ENCODE assay signal across 17 cellular contexts in the genomic region with DNA sequence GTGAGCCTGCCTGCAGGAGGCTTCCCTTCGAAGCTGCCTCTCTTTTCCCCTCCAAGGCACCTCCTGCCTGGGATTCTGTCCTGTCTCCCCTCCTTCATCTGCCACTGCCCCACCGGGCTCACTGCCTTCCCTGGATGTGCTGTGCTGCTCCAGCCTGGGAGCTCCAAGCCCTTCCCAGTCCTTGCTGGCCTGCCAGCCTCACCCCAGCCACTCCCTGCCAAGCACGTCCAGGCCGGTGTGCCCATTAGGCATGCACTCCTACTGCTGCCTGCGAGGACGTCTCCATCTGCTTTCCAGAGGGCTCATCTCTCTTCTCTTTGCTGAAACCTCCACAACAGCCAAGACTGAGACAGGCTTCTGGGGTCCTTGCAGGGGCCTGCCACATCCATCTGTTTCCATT. TPM values are rescaled to one million over a fixed set of nuclear protein-coding genes. Genes with fewer than 3 reads are reported as not detected.
DNase-seq lines count a peak whose midpoint lies in the region; ATAC-seq, FAIRE-seq and TF ChIP-seq lines count a peak whose summit lies in the region.
"Had no signal": no experiment of that assay in that cellular context is flagged by ENCODE, and none has a peak within 500 bp of the region (broad histone marks: within the 10 kb centered on the region; RNA-seq: fewer than 3 reads in every experiment).

No MANE protein-coding gene starts in this region.

- H3K18ac ChIP-seq in IMR-90 (ENCODE audit: low read depth, low read length) = no peak overlapping the region

- H3K9me3 ChIP-seq in IMR-90 (ENCODE audit: control insufficient read depth, insufficient read depth, low read length) = no peaks in the 10 kb centered on the region
- no peaks in the 10 kb centered on the region for H3K9me3 ChIP-seq in keratinocyte (ENCODE audit: control insufficient read depth, low read depth, low read length)
- H3K9me3 ChIP-seq in suprapubic skin = no peaks in the 10 kb centered on the region
- H3K9me3 ChIP-seq: Peyer's patch had no signal

- H3K27ac ChIP-seq in IMR-90 (ENCODE audit: insufficient read depth, low read length) (no peak overlapping the region), keratinocyte (ENCODE audit: control insufficient read depth, insufficient read depth, low read length) (no peak overlapping the region), suprapubic skin (peak overlapping the region; percentile 69)
- H3K27ac ChIP-seq: Peyer's patch had no signal

- 97% methylated on average over 5 of the region's 6 CpGs; no CpG with 5 or more reads in 1 of the 2 experiments for WGBS in IMR-90 (ENCODE audit: extremely low coverage in 2 of 2, insufficient read length in 1 of 2), 2 experiments
- WGBS in suprapubic skin = 51% methylated on average over 6 of the region's 6 CpGs

- H3K9me1 ChIP-seq in IMR-90 (ENCODE audit: insufficient read depth, low read length) (no peaks in the 10 kb centered on the region), keratinocyte (ENCODE audit: control insufficient read depth, extremely low read depth, insufficient read depth, low read length) (no peaks in the 10 kb centered on the region)

- H4K91ac ChIP-seq in IMR-90 (ENCODE audit: insufficient read depth, low read depth, low read length) = no peak overlapping the region

- no peak for TF ChIP-seq CTCF in IMR-90 (conservative IDR thresholded peaks at IDR 0.05; ENCODE audit: low read depth, low read length)
- no peak for TF ChIP-seq CTCF in bronchial epithelial cell (IDR thresholded peaks at IDR 0.05; ENCODE audit: insufficient read depth, low read length, severe bottlenecking)
- no peak for TF ChIP-seq CTCF in keratinocyte (optimal IDR thresholded peaks at IDR 0.05 in 1 of 3, IDR thresholded peaks at IDR 0.05 in 1 of 3, conservative IDR thresholded peaks at IDR 0.05 in 1 of 3; ENCODE audit: extremely low read depth in 1 of 3, insufficient read depth in 2 of 3, low read length in 3 of 3)
- no peak for TF ChIP-seq CTCF in suprapubic skin (IDR thresholded peaks at IDR 0.05)

- H3K4me1 ChIP-seq in IMR-90 (ENCODE audit: control insufficient read depth, insufficient read depth, low read length) = peaks cover 5% of the 10 kb centered on the region; the same call in 1 of the 2 replicates
- H3K4me1 ChIP-seq in keratinocyte (ENCODE audit: control insufficient read depth, extremely low read depth, insufficient read depth, low read length) = peaks cover 10% of the 10 kb centered on the region
- peaks cover 32% of the 10 kb centered on the region for H3K4me1 ChIP-seq in suprapubic skin

- H3K9ac ChIP-seq in IMR-90 (ENCODE audit: low read depth, low read length) (no peak overlapping the region), keratinocyte (ENCODE audit: control insufficient read depth, extremely low read depth, insufficient read depth, low read length) (no peak overlapping the region)

- no peak overlapping the region for H4K8ac ChIP-seq in IMR-90 (ENCODE audit: low read depth in 2 of 2, low read length in 2 of 2)

- in situ Hi-C loops in IMR-90 (cut with MboI; ENCODE audit: low sequenced_read_pairs) = no loop called here

- no peak for DNase-seq in IMR-90
- DNase-seq in bronchial epithelial cell (ENCODE audit: low read depth) = peak; percentile 15
- DNase-seq in keratinocyte (ENCODE audit: low read depth, low spot score) = no peak
- no peak for DNase-seq in suprapubic skin (ENCODE audit: low spot score in 2 of 2)
- no peak for DNase-seq in EL
- DNase-seq: C1 segment of cervical spinal cord; KBM-7; NCI-H1694 treated with DMSO at 0.1 percent for 48 hours; NCI-H510A; NCI-H748 treated with DMSO at 0.1 percent for 48 hours; NK-92 treated with Interleukin-12 subunit alpha and Interleukin-12 subunit beta, amount 100 ng/mL, for 24 hours; Peyer's patch; Right ventricle myocardium superior had no signal

- H2BK20ac ChIP-seq in IMR-90 (ENCODE audit: low read depth, low read length) = no peak overlapping the region

- H3K23ac ChIP-seq in IMR-90 (ENCODE audit: low read depth, low read length) = no peak overlapping the region

- H3K36me3 ChIP-seq in IMR-90 (ENCODE audit: control insufficient read depth, insufficient read depth, low read length) (no peaks in the 10 kb centered on the region), bronchial epithelial cell (ENCODE audit: control insufficient read depth, insufficient read depth, low read length) (no peaks in the 10 kb centered on the region), keratinocyte (ENCODE audit: control insufficient read depth in 2 of 2, extremely low read depth in 1 of 2, insufficient read depth in 2 of 2, low read length in 2 of 2) (no peaks in the 10 kb centered on the region), suprapubic skin (no peaks in the 10 kb centered on the region)
- H3K36me3 ChIP-seq: Peyer's patch had no signal

- H2BK5ac ChIP-seq in IMR-90 (ENCODE audit: low read depth, low read length, poor library complexity, severe bottlenecking) = no peak overlapping the region

- CTCF ChIA-PET in IMR-90 (lab: Yijun Ruan, JAX) = no interaction called here

- no peak overlapping the region for H3K4ac ChIP-seq in IMR-90 (ENCODE audit: low read depth, low read length)

- TF ChIP-seq EP300 in suprapubic skin (IDR thresholded peaks at IDR 0.05) = no peak

- no peak overlapping the region for H2BK120ac ChIP-seq in IMR-90 (ENCODE audit: low read depth, low read length)

- H3K79me2 ChIP-seq in keratinocyte (ENCODE audit: control insufficient read depth, insufficient read depth, low read length) = no peaks in the 10 kb centered on the region

- H2AK9ac ChIP-seq in IMR-90 (replicated peaks; ENCODE audit: low read depth, low read length, poor library complexity) = no peak overlapping the region

- no peaks in the 10 kb centered on the region for H3K79me1 ChIP-seq in IMR-90 (ENCODE audit: low read depth in 1 of 2, low read length in 2 of 2)

- TF ChIP-seq RAD21 in IMR-90 (IDR thresholded peaks at IDR 0.05; ENCODE audit: low read length) = no peak

- H3K4me3 ChIP-seq in IMR-90 (ENCODE audit: insufficient read depth, low read depth, low read length) (no peak overlapping the region), bronchial epithelial cell (ENCODE audit: low read depth, low read length) (no peak overlapping the region), keratinocyte (ENCODE audit: control insufficient read depth in 2 of 3, extremely low read depth in 1 of 3, insufficient read depth in 2 of 3, low read depth in 1 of 3, low read length in 3 of 3) (no peak overlapping the region), suprapubic skin (no peak overlapping the region)
- H3K4me3 ChIP-seq: Peyer's patch had no signal

- H4K5ac ChIP-seq in IMR-90 (ENCODE audit: low read depth, low read length) = no peak overlapping the region

- dilution Hi-C loops in IMR-90 (cut with HindIII; ENCODE audit: low sequenced_read_pairs, unreplicated experiment) = no loop called here
- dilution Hi-C loops in keratinocyte (cut with MboI; ENCODE audit: extremely low pct_ligation_motif_present, low sequenced_read_pairs) = no loop called here

- intact Hi-C loops in IMR-90 (cut with micrococcal nuclease) = no loop called here

- H2BK15ac ChIP-seq in IMR-90 (ENCODE audit: low read depth, low read length) = no peak overlapping the region

- no peaks in the 10 kb centered on the region for H3K27me3 ChIP-seq in IMR-90 (ENCODE audit: control insufficient read depth, insufficient read depth, low read length)
- H3K27me3 ChIP-seq in bronchial epithelial cell (ENCODE audit: control insufficient read depth, insufficient read depth, low read length) = no peaks in the 10 kb centered on the region
- no peaks in the 10 kb centered on the region for H3K27me3 ChIP-seq in keratinocyte (ENCODE audit: control insufficient read depth, extremely low read depth, insufficient read depth, low read length)
- H3K27me3 ChIP-seq in suprapubic skin = no peaks in the 10 kb centered on the region
- H3K27me3 ChIP-seq: Peyer's patch had no signal

- no TSS peak for BruUV-seq in IMR-90 (replicated peaks; lab: Mats Ljungman, UMichigan)

- H2AK5ac ChIP-seq in IMR-90 (ENCODE audit: low read depth, low read length) = no peak overlapping the region

- H3K56ac ChIP-seq in IMR-90 (ENCODE audit: extremely low read depth, insufficient read depth, low read length) = no peak overlapping the region

- H3K4me2 ChIP-seq in IMR-90 (ENCODE audit: low read depth, low read length) = no peak overlapping the region
- no peak overlapping the region for H3K4me2 ChIP-seq in keratinocyte (ENCODE audit: control insufficient read depth, extremely low read depth, insufficient read depth, low read depth, low read length)

- H4K20me1 ChIP-seq in IMR-90 (ENCODE audit: insufficient read depth, low read length) = no peaks in the 10 kb centered on the region
- H4K20me1 ChIP-seq in keratinocyte (ENCODE audit: control insufficient read depth, extremely low read depth, insufficient read depth, low read length) = no peaks in the 10 kb centered on the region

- H3K14ac ChIP-seq in IMR-90 (replicated peaks; ENCODE audit: low read depth, low read length) = no peak overlapping the region

- TF ChIP-seq POLR2A in IMR-90 (IDR thresholded peaks at IDR 0.05; ENCODE audit: low read depth, low read length) = no peak
- no peak for TF ChIP-seq POLR2A in suprapubic skin (IDR thresholded peaks at IDR 0.05)

- peak overlapping the region; percentile 23 for H2AFZ ChIP-seq in IMR-90 (replicated peaks; ENCODE audit: low read length, poor library complexity)
- H2AFZ ChIP-seq in keratinocyte (ENCODE audit: control insufficient read depth, low read length) = peak overlapping the region; percentile 60

- POLR2A ChIA-PET in IMR-90 (lab: Charles Lee; ENCODE audit: unreplicated experiment) = no interaction called here

- no peak for ATAC-seq in IMR-90 (ENCODE audit: low read depth)
- no peak for ATAC-seq in HG03439 (IDR thresholded peaks at IDR 0.05; ENCODE audit: unreplicated experiment)
- no peak for ATAC-seq in GM19324 (IDR thresholded peaks at IDR 0.05; ENCODE audit: low FRiP score, unreplicated experiment)
- ATAC-seq: HCT116 had no signal

- FAIRE-seq in bronchial epithelial cell (lab: Jason Lieb, UNC) (peak; percentile 58), keratinocyte (lab: Jason Lieb, UNC) (no peak)
- FAIRE-seq: D721Med had no signal

RNA-seq across cellular contexts. Expression of gene SLC25A47, which starts 8.4 kb away (rescaled TPM):
- total RNA-seq in IMR-90 (2012; rRNA removed) (not detected in 2 replicates), bronchial epithelial cell (not detected in 2 replicates), suprapubic skin (1 to 10 TPM in 1 of 4 donors, under 1 TPM in 1, not detected in 2; 0.30 to 1.4 TPM)
- polyA plus RNA-seq in IMR-90 (2012; rRNA removed) (not detected in 2 replicates), keratinocyte (not detected in 3 replicates)
- polyA plus RNA-seq in IMR-90 (2012; cell fraction: cytosol; rRNA removed) = 0.02 TPM in 1 of 2 replicates, not detected in the other
- polyA plus RNA-seq in IMR-90 (2012; cell fraction: nucleus; rRNA removed; ENCODE audit: low replicate concordance) = 0.10 TPM in 1 of 2 replicates, not detected in the other
- not detected for polyA plus RNA-seq in keratinocyte (2011; ENCODE audit: low read depth)
- not detected in 2 replicates for polyA plus RNA-seq in keratinocyte (2011; cell fraction: cytosol; rRNA removed)
- polyA plus RNA-seq in keratinocyte (2011; cell fraction: nucleus; rRNA removed) = not detected in 2 replicates
- not detected in 2 replicates for polyA plus RNA-seq in keratinocyte (2012; ENCODE audit: low replicate concordance)
- polyA minus RNA-seq in keratinocyte = not detected in 3 replicates
- polyA minus RNA-seq in keratinocyte (2011; cell fraction: cytosol; rRNA and poly(A)+ RNA removed) = not detected
- polyA minus RNA-seq in keratinocyte (2011; cell fraction: nucleus; rRNA and poly(A)+ RNA removed) = not detected in 2 replicates
- total RNA-seq: Right ventricle myocardium superior had no signal

RNA-seq across cellular contexts. Expression of gene SLC25A29, which starts 8.5 kb away (rescaled TPM):
- 6.5 and 6.9 TPM in 2 replicates for total RNA-seq in IMR-90 (2012; rRNA removed)
- polyA plus RNA-seq in IMR-90 (2012; rRNA removed) = 37.7 and 42.6 TPM in 2 replicates
- polyA plus RNA-seq in IMR-90 (2012; cell fraction: cytosol; rRNA removed) = 17.9 and 46.0 TPM in 2 replicates
- polyA plus RNA-seq in IMR-90 (2012; cell fraction: nucleus; rRNA removed; ENCODE audit: low replicate concordance) = 218 and 643 TPM in 2 replicates
- total RNA-seq in bronchial epithelial cell = 16.1 and 17.3 TPM in 2 replicates
- polyA plus RNA-seq in keratinocyte = 11.1 to 46.2 TPM (median 16.3 TPM) in 3 replicates
- polyA plus RNA-seq in keratinocyte (2011; ENCODE audit: low read depth) = 6.3 TPM
- 6.2 and 13.2 TPM in 2 replicates for polyA plus RNA-seq in keratinocyte (2011; cell fraction: cytosol; rRNA removed)
- 55.8 and 99.0 TPM in 2 replicates for polyA plus RNA-seq in keratinocyte (2011; cell fraction: nucleus; rRNA removed)
- 12.7 and 25.0 TPM in 2 replicates for polyA plus RNA-seq in keratinocyte (2012; ENCODE audit: low replicate concordance)
- polyA minus RNA-seq in keratinocyte = 10.3 to 19.7 TPM (median 17.5 TPM) in 3 replicates
- 30.7 TPM for polyA minus RNA-seq in keratinocyte (2011; cell fraction: cytosol; rRNA and poly(A)+ RNA removed)
- polyA minus RNA-seq in keratinocyte (2011; cell fraction: nucleus; rRNA and poly(A)+ RNA removed) = 23.7 and 29.2 TPM in 2 replicates
- total RNA-seq in suprapubic skin = 100 to 1,000 TPM in 3 of 4 donors, 10 to 100 TPM in 1; 88.1 to 254 (median 120) TPM
